ENCODE assay signal across 1 cellular context in the genomic region with DNA sequence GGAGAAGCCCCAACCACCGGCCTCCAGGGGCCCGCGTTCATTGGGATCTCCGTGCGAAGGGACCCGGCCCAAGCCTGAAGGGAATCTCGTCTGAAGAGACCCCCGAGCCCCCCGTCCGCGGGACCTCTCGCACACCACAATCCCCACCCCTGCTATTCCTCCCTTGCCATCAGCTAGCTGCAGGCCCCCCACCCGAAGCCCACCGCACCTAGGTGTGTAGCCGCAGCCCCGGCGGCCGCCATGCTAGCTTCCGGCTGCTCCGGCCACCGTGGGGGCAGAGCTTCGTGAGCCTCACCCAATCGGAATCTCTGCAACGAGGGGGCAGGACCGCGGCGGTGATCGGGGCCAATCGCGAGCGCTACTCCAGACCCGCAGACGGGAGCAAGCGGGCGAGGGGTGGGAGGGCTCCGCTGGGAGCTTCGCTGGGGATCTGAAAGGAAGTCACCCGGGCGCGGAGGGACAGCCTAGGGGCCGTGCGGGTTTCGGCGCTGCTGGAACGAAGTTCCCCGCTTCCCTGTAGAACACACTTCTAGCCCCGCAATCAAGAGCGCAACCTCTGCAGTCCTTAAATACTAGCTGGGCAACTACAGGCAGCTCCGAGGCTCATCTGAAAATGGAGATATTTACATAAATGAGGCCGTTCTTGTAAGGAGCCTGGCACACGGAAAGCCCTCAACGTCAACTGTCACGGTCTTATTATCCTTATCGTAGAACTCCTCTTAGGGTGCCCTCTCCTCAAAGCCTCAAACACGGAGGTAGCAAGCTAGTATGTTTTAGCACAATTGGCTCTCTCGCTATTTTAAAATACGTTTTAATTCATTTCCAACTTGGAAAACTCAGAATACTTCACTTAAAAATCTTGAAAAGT.
TF ChIP-seq lines count a peak whose summit lies in the region.

TSS of gene PIGS (minus strand) at position 270 of the 868 bp plus-strand sequence. CDS start at position 242, 28 bp downstream.

TF ChIP-seq in K562, 482 proteins besides CTCF, POLR2A, EP300 and RAD21 (continued from another document and continues in another):
- TF ChIP-seq RERE (CRISPR knock-in tag; IDR thresholded peaks at IDR 0.05; ENCODE audit: borderline replicate concordance), result no peak
- TF ChIP-seq ZNF77 (CRISPR knock-in tag; IDR thresholded peaks at IDR 0.05), result no peak
- TF ChIP-seq, protein P1, sequence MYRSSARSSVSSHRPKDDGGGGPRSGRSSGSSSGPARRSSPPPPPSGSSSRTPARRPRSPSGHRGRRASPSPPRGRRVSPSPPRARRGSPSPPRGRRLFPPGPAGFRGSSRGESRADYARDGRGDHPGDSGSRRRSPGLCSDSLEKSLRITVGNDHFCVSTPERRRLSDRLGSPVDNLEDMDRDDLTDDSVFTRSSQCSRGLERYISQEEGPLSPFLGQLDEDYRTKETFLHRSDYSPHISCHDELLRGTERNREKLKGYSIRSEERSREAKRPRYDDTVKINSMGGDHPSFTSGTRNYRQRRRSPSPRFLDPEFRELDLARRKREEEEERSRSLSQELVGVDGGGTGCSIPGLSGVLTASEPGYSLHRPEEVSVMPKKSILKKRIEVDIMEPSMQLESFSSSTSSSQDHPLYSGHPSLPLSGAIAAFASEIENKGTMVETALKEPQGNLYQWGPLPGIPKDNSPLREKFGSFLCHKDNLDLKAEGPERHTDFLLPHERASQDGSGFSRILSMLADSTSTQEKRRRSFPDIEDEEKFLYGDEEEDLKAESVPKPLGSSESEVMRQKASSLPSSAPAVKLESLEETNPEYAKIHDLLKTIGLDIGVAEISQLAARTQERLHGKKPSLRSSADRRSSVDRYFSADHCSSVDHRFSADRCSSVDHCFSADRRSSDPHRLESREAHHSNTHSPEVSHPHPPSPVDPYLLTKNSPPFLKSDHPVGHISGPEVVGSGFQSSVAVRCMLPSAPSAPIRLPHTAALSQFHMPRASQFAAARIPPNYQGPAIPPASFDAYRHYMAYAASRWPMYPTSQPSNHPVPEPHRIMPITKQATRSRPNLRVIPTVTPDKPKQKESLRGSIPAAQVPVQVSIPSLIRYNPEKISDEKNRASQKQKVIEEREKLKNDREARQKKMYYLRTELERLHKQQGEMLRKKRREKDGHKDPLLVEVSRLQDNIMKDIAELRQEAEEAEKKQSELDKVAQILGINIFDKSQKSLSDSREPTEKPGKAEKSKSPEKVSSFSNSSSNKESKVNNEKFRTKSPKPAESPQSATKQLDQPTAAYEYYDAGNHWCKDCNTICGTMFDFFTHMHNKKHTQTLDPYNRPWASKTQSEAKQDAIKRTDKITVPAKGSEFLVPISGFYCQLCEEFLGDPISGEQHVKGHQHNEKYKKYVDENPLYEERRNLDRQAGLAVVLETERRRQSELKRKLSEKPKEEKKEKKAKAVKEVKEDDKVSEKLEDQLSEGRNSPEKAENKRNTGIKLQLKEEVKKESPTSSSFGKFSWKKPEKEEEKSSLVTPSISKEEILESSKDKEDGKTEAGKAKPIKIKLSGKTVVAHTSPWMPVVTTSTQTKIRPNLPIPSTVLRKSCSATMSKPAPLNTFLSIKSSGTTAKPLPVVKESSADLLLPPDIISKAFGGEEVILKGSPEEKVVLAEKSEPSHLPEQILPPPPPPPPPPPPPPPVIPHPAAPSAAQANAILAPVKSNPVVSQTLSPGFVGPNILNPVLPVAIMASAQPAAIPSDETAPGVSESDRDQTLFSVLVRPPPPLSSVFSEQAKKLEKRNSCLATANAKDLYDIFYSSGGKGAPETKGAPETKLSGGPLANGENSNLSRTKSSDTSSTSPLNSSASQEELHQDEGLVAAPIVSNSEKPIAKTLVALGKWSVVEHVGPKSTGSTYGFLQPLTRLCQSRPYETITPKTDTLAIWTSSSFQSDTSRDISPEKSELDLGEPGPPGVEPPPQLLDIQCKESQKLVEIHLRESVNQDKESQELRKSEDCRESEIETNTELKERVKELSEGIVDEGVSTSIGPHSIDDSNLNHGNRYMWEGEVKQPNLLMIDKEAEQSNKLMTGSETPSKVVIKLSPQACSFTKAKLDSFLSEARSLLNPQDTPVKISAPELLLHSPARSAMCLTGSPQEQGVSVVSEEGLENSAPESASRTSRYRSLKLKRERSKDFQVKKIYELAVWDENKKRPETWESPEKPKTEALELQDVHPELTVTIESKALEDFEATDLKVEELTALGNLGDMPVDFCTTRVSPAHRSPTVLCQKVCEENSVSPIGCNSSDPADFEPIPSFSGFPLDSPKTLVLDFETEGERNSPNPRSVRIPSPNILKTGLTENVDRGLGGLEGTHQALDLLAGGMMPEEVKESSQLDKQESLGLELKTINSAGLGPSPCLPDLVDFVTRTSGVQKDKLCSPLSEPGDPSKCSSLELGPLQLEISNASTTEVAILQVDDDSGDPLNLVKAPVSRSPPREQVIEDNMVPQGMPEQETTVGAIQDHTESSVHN (IDR thresholded peaks at IDR 0.05; ENCODE audit: borderline replicate concordance in 1 of 2, low read depth in 1 of 2), result no peak
- TF ChIP-seq HCFC1 (IDR thresholded peaks at IDR 0.05; ENCODE audit: low read depth, low read length), result peak; percentile 54
- TF ChIP-seq GATAD2A (IDR thresholded peaks at IDR 0.05), result no peak
- TF ChIP-seq E4F1 (CRISPR knock-in tag; IDR thresholded peaks at IDR 0.05; ENCODE audit: borderline replicate concordance), result no peak
- no peak for TF ChIP-seq EZH2 (IDR thresholded peaks at IDR 0.05; ENCODE audit: borderline replicate concordance, low read depth, low read length)
- no peak for TF ChIP-seq RNF2 (IDR thresholded peaks at IDR 0.05)
- no peak for TF ChIP-seq ATF1 (CRISPR knock-in tag; IDR thresholded peaks at IDR 0.05)
- peak; percentile 64; the same call in 1 of the 2 replicates for TF ChIP-seq ATF1 (tag; IDR thresholded peaks at IDR 0.05)
- TF ChIP-seq HINFP (tag; conservative IDR thresholded peaks at IDR 0.05; ENCODE audit: low read depth), result no peak
